ENCODE assay signal across 1 cellular context in genomic region chr18:7198326-7198725, GRCh38.
TF ChIP-seq lines count a peak whose summit lies in the region.

No MANE protein-coding gene starts in this region.

TF ChIP-seq in GM23338, 12 proteins besides CTCF, POLR2A, EP300 and RAD21 (continued from another document):
- TF ChIP-seq ZNF462 (CRISPR knock-in tag; IDR thresholded peaks at IDR 0.05) (no peak), JUNB (IDR thresholded peaks at IDR 0.05; ENCODE audit: unreplicated experiment) (no peak), CREB1 (CRISPR knock-in tag; IDR thresholded peaks at IDR 0.05; ENCODE audit: low read depth) (no peak), STAT1 (IDR thresholded peaks at IDR 0.05; ENCODE audit: unreplicated experiment) (no peak)
